In the genomic region with DNA sequence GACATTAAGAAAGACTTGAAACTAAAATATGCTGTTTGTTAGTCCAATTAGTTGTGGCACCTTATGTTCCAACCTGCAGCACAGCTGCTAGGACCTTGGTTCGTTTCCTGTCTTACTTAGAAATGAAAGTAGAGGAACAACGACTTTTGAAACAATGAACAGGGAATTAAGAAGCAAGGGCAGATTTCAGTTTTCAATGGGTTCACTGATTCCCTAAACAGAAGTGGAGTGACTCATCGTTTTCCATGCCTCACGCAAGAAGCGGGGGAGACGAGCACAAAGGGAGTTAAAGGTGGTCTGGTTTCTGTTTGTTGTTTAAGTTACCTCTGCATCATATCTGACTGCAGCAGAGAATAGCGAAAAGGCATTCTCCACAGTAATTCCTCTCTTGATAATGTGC, we compare ENCODE assay signal across 9 cellular contexts. TPM values are rescaled to one million over a fixed set of nuclear protein-coding genes. Genes with fewer than 3 reads are reported as not detected.
DNase-seq lines count a peak whose midpoint lies in the region; ATAC-seq and TF ChIP-seq lines count a peak whose summit lies in the region.
"Had no signal": no experiment of that assay in that cellular context is flagged by ENCODE, and none has a peak within 500 bp of the region (broad histone marks: within the 10 kb centered on the region; RNA-seq: fewer than 3 reads in every experiment).

No MANE protein-coding gene starts in this region.

- no peaks in the 10 kb centered on the region for H3K9me3 ChIP-seq in NT2/D1 (ENCODE audit: insufficient read depth, low read length)
- no peaks in the 10 kb centered on the region for H3K9me3 ChIP-seq in endodermal cell (ENCODE audit: control insufficient read depth, low read length)
- no peaks in the 10 kb centered on the region for H3K9me3 ChIP-seq in sigmoid colon
- H3K9me3 ChIP-seq in aorta (ENCODE audit: control insufficient read depth, low read length): no peaks in the 10 kb centered on the region

- H3K27ac Mint-ChIP-seq in endodermal cell: peak overlapping the region; percentile 27

- H3K4me1 ChIP-seq in NT2/D1 (ENCODE audit: insufficient read depth, insufficient read length): no peaks in the 10 kb centered on the region
- H3K4me1 ChIP-seq in endodermal cell (ENCODE audit: control insufficient read depth, insufficient read depth, low read length): no peaks in the 10 kb centered on the region
- H3K4me1 ChIP-seq in sigmoid colon: peaks cover 0 to 4% (median 0%) of the 10 kb centered on the region in 4 donors
- no peaks in the 10 kb centered on the region for H3K4me1 ChIP-seq in aorta (ENCODE audit: control insufficient read depth in 1 of 2, insufficient read depth in 2 of 2, low read length in 2 of 2)

- H3K4me1 Mint-ChIP-seq in endodermal cell: peaks cover 5% of the 10 kb centered on the region

- intact Hi-C loops in sigmoid colon (cut with DNase I) (no loop called here), aorta (cut with DNase I) (loop anchor here in 1 of 2 donors (10.0 kb wide), 1 partner anchor 64 kb away; no protein-coding TSS in a partner anchor)

- peaks cover 72% of the 10 kb centered on the region for H3K36me3 Mint-ChIP-seq in endodermal cell (ENCODE audit: low read depth)

- H3K27me3 ChIP-seq in NT2/D1 (ENCODE audit: insufficient read depth, insufficient read length) (no peaks in the 10 kb centered on the region), endodermal cell (ENCODE audit: control insufficient read depth, insufficient read depth, low read length, poor library complexity, severe bottlenecking) (no peaks in the 10 kb centered on the region), sigmoid colon (no peaks in the 10 kb centered on the region), aorta (ENCODE audit: control insufficient read depth in 1 of 2, insufficient read depth in 2 of 2, low read length in 1 of 2) (no peaks in the 10 kb centered on the region)

- H3K9ac ChIP-seq in NT2/D1 (ENCODE audit: insufficient read length, low read depth) (no peak overlapping the region), endodermal cell (ENCODE audit: extremely low read depth, low read length, poor library complexity, severe bottlenecking) (no peak overlapping the region)

- TF ChIP-seq POLR2A in sigmoid colon (IDR thresholded peaks at IDR 0.05): no peak

- TF ChIP-seq EP300 in sigmoid colon (IDR thresholded peaks at IDR 0.05): no peak

- H3K9me3 Mint-ChIP-seq in endodermal cell: no peaks in the 10 kb centered on the region

- H3K27me3 Mint-ChIP-seq in endodermal cell (ENCODE audit: insufficient read depth): no peaks in the 10 kb centered on the region

- H3K4me3 ChIP-seq in NT2/D1 (ENCODE audit: insufficient read length, low read depth): no peak overlapping the region
- H3K4me3 ChIP-seq in endodermal cell (ENCODE audit: low read length): no peak overlapping the region
- H3K4me3 ChIP-seq in sigmoid colon: no peak overlapping the region
- H3K4me3 ChIP-seq in aorta (ENCODE audit: low read length in 2 of 2): no peak overlapping the region

- 86 to 95% methylated on average over 6 to 7 of the region's 7 CpGs for WGBS in endodermal cell (ENCODE audit: insufficient coverage in 1 of 2, insufficient read length in 1 of 2), 2 experiments
- 54 to 79% methylated on average over 7 of the region's 7 CpGs for WGBS in sigmoid colon, 2 donors
- 85 to 88% methylated on average over 7 of the region's 7 CpGs for WGBS in aorta, 2 donors

- H3K27ac ChIP-seq in endodermal cell (ENCODE audit: low read depth, low read length) (no peak overlapping the region), sigmoid colon (peak overlapping the region in 3 of 4 donors; percentile 26 to 37 (median 31)), aorta (ENCODE audit: low read depth in 1 of 2, low read length in 2 of 2) (no peak overlapping the region)

- ATAC-seq in aorta (ENCODE audit: low FRiP score): no peak
- ATAC-seq: Panc1 had no signal

- no peak for TF ChIP-seq CTCF in endodermal cell (conservative IDR thresholded peaks at IDR 0.05)
- TF ChIP-seq CTCF in sigmoid colon (IDR thresholded peaks at IDR 0.05): no peak

- no peak overlapping the region for H3K4me3 Mint-ChIP-seq in endodermal cell

- peak; percentile 19 for DNase-seq in activated CD8-positive, alpha-beta memory T cell treated with anti-CD3 and anti-CD28 coated beads, Interleukin-2, amount 50 U/mL, for 4 hours
- no peak for DNase-seq in activated CD8-positive, alpha-beta memory T cell treated with anti-CD3 and anti-CD28 coated beads for 24 hours
- DNase-seq in NT2/D1 (ENCODE audit: low read depth, low spot score) (peak; percentile 5), endodermal cell (no peak), sigmoid colon (no peak), cortex of kidney (lab: John Stamatoyannopoulos, UW) (no peak), aorta (no peak), NCI-H2107 (lab: John Stamatoyannopoulos, UW) (no peak)

- H3K36me3 ChIP-seq in NT2/D1 (ENCODE audit: insufficient read depth, insufficient read length, low read length) (peaks cover 2% of the 10 kb centered on the region), endodermal cell (ENCODE audit: control insufficient read depth, insufficient read depth, low read length) (peaks cover 86% of the 10 kb centered on the region), sigmoid colon (peaks cover 0 to 54% (median 9%) of the 10 kb centered on the region in 4 donors), aorta (ENCODE audit: control insufficient read depth in 1 of 2, insufficient read depth in 2 of 2, low read length in 1 of 2) (peaks cover 2 to 3% of the 10 kb centered on the region in 2 donors)

RNA-seq across cellular contexts. Expression of a gene that starts 44.8 kb away (rescaled TPM):
- total RNA-seq in endodermal cell: 10 to 100 TPM; 16.8 to 21.0 TPM
- 6.2 TPM for polyA plus RNA-seq in endodermal cell (2013, experiment 1 of 2)
- polyA plus RNA-seq in endodermal cell (2013, experiment 2 of 2): 9.6 TPM
- 10 to 100 TPM; 29.6 to 52.1 (median 37.5) TPM for total RNA-seq in sigmoid colon
- polyA plus RNA-seq in sigmoid colon: 10 to 100 TPM; 20.1 to 36.8 (median 20.4) TPM
- 10 to 100 TPM; 58.4 to 72.1 TPM for total RNA-seq in aorta
- polyA plus RNA-seq in aorta: 10 to 100 TPM; 29.9 to 96.7 TPM

RNA-seq across cellular contexts. Expression of a gene that starts 44.8 kb away (rescaled TPM):
- total RNA-seq in endodermal cell: 10 to 100 TPM; 40.6 to 46.4 TPM
- 29.5 TPM for polyA plus RNA-seq in endodermal cell (2013, experiment 1 of 2)
- 30.5 TPM for polyA plus RNA-seq in endodermal cell (2013, experiment 2 of 2)
- 10 to 100 TPM; 10.2 to 20.7 (median 12.5) TPM for total RNA-seq in sigmoid colon
- 1 to 10 TPM; 4.2 to 7.1 (median 5.4) TPM for polyA plus RNA-seq in sigmoid colon
- total RNA-seq in aorta: 10 to 100 TPM; 12.7 to 21.6 TPM
- polyA plus RNA-seq in aorta: 10 to 100 TPM; 10.3 to 12.6 TPM

Comparison
In these comparisons a context has a peak if more than half of its experiments do, and no peak if none do; other contexts are left out.
1. DNase-seq: peak in activated CD8-positive, alpha-beta memory T cell treated with anti-CD3 and anti-CD28 coated beads, Interleukin-2, amount 50 U/mL, for 4 hours (single experiment) and NT2/D1 (single experiment); none in activated CD8-positive, alpha-beta memory T cell treated with anti-CD3 and anti-CD28 coated beads for 24 hours (single experiment), endodermal cell (single experiment), sigmoid colon (single experiment), cortex of kidney (single experiment), aorta (0 of 2) and NCI-H2107 (single experiment).
2. H3K27ac ChIP-seq: peak in sigmoid colon (3 of 4); none in endodermal cell (single experiment) and aorta (0 of 2).